22 cellular contexts compared by ENCODE assay signal in the genomic region with DNA sequence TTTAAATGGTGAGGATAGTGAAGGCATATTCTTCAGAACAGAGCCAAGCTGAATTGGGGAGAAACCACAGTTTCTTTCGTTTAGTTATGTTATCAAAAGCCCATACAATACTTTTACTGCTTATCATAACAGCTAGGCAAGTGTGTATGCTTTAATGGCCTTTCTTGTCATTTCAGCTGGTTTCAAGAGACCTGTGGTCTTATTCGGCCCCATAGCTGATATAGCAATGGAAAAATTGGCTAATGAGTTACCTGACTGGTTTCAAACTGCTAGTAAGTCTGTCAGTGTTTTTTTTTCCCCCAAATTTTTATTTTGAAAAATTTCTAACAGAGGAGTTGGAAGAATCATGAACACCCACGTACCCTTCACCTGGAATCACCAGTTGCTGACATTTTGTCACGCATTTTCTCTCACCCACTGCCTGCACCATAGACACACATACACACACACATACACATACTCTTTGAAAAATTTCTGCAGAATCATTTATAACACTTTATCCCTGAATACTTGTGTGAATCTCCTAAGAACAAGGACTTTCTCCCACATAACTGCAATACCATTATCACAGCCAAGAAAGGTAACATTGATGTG.
"Had no signal": no experiment of that assay in that cellular context is flagged by ENCODE, and none has a peak within 500 bp of the region (broad histone marks: within the 10 kb centered on the region; RNA-seq: fewer than 3 reads in every experiment).

No MANE protein-coding gene starts in this region.

- H3K27ac Mint-ChIP-seq: T-cell had no signal

- H3K4me1 Mint-ChIP-seq: T-cell had no signal

- H3K27me3 Mint-ChIP-seq: T-cell had no signal

- H3K9me3 Mint-ChIP-seq: T-cell had no signal

- H3K4me3 Mint-ChIP-seq: T-cell had no signal

- DNase-seq: KBM-7, MG63, NCI-H1092, NCI-H1105 treated with DMSO at 0.1 percent for 48 hours, NCI-H1417 treated with DMSO at 0.1 percent for 48 hours, NCI-H146, NCI-H1694 treated with DMSO at 0.1 percent for 48 hours, NCI-H1930, NCI-H2081, NCI-H2107, NCI-H2171, NCI-H226, NCI-H446, NCI-H510A, NCI-H524 treated with DMSO at 0.1 percent for 48 hours, NCI-H69, NCI-H774, Right ventricle myocardium superior, RPMI8226, SIG-M5, SW 1271, T-cell had no signal

- ATAC-seq: T-cell had no signal
